In genomic region chr3:195950164-195950563, GRCh38 we compare ENCODE assay signal across 6 cellular contexts. TPM values are rescaled to one million over a fixed set of nuclear protein-coding genes. Genes with fewer than 3 reads are reported as not detected.
DNase-seq lines count a peak whose midpoint lies in the region; ATAC-seq, FAIRE-seq and TF ChIP-seq lines count a peak whose summit lies in the region.
"Not testable (repeated sequence)": the region's sequence is repeated elsewhere in the genome, so short reads cannot be mapped to it uniquely, and the experiment has no call there.

No MANE protein-coding gene starts in this region.

- not testable (repeated sequence) for TF ChIP-seq RAD21 in K562 (CRISPR knock-in tag; conservative IDR thresholded peaks at IDR 0.05 in 1 of 2, IDR thresholded peaks at IDR 0.05 in 1 of 2)

- H3K9me1 ChIP-seq in K562 (ENCODE audit: control insufficient read depth, insufficient read depth, low read length), result not testable (repeated sequence)

- H3K4me3 ChIP-seq in K562, result not testable (repeated sequence)

- H3K27me3 ChIP-seq in CD4-positive, alpha-beta T cell (ENCODE audit: control insufficient read depth, insufficient read depth, low read length); K562 (ENCODE audit: control insufficient read depth in 2 of 2, insufficient read depth in 2 of 2, low read length in 2 of 2): not testable (repeated sequence)

- peaks cover 22% of the 10 kb centered on the region for H3K79me2 ChIP-seq in K562 (ENCODE audit: control insufficient read depth, insufficient read depth, low read length)

- TF ChIP-seq CTCF in CD4-positive, alpha-beta T cell (IDR thresholded peaks at IDR 0.05); K562 (IDR thresholded peaks at IDR 0.05 in 2 of 3, conservative IDR thresholded peaks at IDR 0.05 in 1 of 3; ENCODE audit: insufficient read depth in 2 of 3, low read depth in 1 of 3, low read length in 3 of 3); osteocyte (IDR thresholded peaks at IDR 0.05): not testable (repeated sequence)

- H3K9ac ChIP-seq in K562 (ENCODE audit: insufficient read depth in 1 of 2, low read depth in 2 of 2, low read length in 2 of 2), result not testable (repeated sequence)

- not testable (repeated sequence) for H3K36me3 Mint-ChIP-seq in CD4-positive, alpha-beta T cell (ENCODE audit: low read depth); activated CD8-positive, alpha-beta memory T cell treated with anti-CD3 and anti-CD28 coated beads, Interleukin-2, amount 10 ng/mL, durations not matched to agents 7 days and 5 days; activated T-helper 1 cell treated with anti-CD3 and anti-CD28 coated beads, Interleukin-12 subunit alpha, Interleukin-12 subunit beta, Interleukin-2, Interleukin-4 antibody, amounts not matched to agents 30 ng/mL and 10 ng/mL and 1 ng/mL, durations not matched to agents 14 hours and 24 hours and 36 hours (ENCODE audit: low read depth)
- peaks cover 14% of the 10 kb centered on the region for H3K36me3 Mint-ChIP-seq in osteocyte (ENCODE audit: unreplicated experiment)

- H3K4me3 Mint-ChIP-seq in CD4-positive, alpha-beta T cell, result peak overlapping the region; percentile 30
- H3K4me3 Mint-ChIP-seq in activated CD8-positive, alpha-beta memory T cell treated with anti-CD3 and anti-CD28 coated beads, Interleukin-2, amount 10 ng/mL, durations not matched to agents 7 days and 5 days; activated T-helper 1 cell treated with anti-CD3 and anti-CD28 coated beads, Interleukin-12 subunit alpha, Interleukin-12 subunit beta, Interleukin-2, Interleukin-4 antibody, amounts not matched to agents 30 ng/mL and 10 ng/mL and 1 ng/mL, durations not matched to agents 14 hours and 24 hours and 36 hours; osteocyte (ENCODE audit: unreplicated experiment): not testable (repeated sequence)

- intact Hi-C loops in CD4-positive, alpha-beta T cell (cut with DNase I, micrococcal nuclease); activated T-helper 1 cell treated with anti-CD3 and anti-CD28 coated beads, Interleukin-12 subunit alpha, Interleukin-12 subunit beta, Interleukin-2, Interleukin-4 antibody, amounts not matched to agents 30 ng/mL and 10 ng/mL and 1 ng/mL, durations not matched to agents 14 hours and 24 hours and 36 hours (cut with micrococcal nuclease); K562 (cut with micrococcal nuclease): not testable (repeated sequence)

- FAIRE-seq in K562 (lab: Jason Lieb, UNC), result not testable (repeated sequence)

- not testable (repeated sequence) for TF ChIP-seq EP300 in K562 (IDR thresholded peaks at IDR 0.05; ENCODE audit: low read length)

- H3K4me2 ChIP-seq in K562 (ENCODE audit: insufficient read depth, low read length), result not testable (repeated sequence)

- not testable (repeated sequence) for H4K20me1 ChIP-seq in K562 (replicated peaks; ENCODE audit: control insufficient read depth, insufficient read depth, low read length)

- 94% methylated on average over 4 of the region's 4 CpGs for WGBS in K562 (ENCODE audit: insufficient coverage, low coverage, missing lambda C conversion rate)

- peaks cover 26% of the 10 kb centered on the region; the same call in 2 of the 3 replicates for H3K36me3 ChIP-seq in K562 (ENCODE audit: control insufficient read depth, insufficient read depth, low read length)

- TF ChIP-seq POLR2A in K562 (conservative IDR thresholded peaks at IDR 0.05), result 0 out of 2 replicates have a peak, but pooled peaks have one; percentile 38

- not testable (repeated sequence) for H3K9me3 ChIP-seq in CD4-positive, alpha-beta T cell (ENCODE audit: control insufficient read depth, low read length); K562 (replicated peaks; ENCODE audit: control insufficient read depth, insufficient read depth, low read depth, low read length)

- DNase-seq in CD4-positive, alpha-beta T cell; activated T-helper 1 cell treated with anti-CD3 and anti-CD28 coated beads, Interleukin-12 subunit alpha, Interleukin-12 subunit beta, Interleukin-2, Interleukin-4 antibody, amounts not matched to agents 30 ng/mL and 10 ng/mL and 1 ng/mL, durations not matched to agents 14 hours and 24 hours and 36 hours (ENCODE audit: low spot score); K562 (ENCODE audit: extremely low read depth in 1 of 4, low spot score in 3 of 4): not testable (repeated sequence)
- peak; percentile 37 for DNase-seq in activated CD8-positive, alpha-beta memory T cell treated with anti-CD3 and anti-CD28 coated beads, Interleukin-2, amount 10 ng/mL, durations not matched to agents 7 days and 5 days
- DNase-seq in left lobe of liver (ENCODE audit: low spot score) (peak; percentile 10), osteocyte (ENCODE audit: extremely low spot score, unreplicated experiment) (peak; percentile 42)

- in situ Hi-C loops in K562 (cut with MboI), result loop anchor here (5.0 kb wide), 1 partner anchor 313 kb away; no protein-coding TSS in a partner anchor

- H3K27me3 Mint-ChIP-seq in CD4-positive, alpha-beta T cell; activated CD8-positive, alpha-beta memory T cell treated with anti-CD3 and anti-CD28 coated beads, Interleukin-2, amount 10 ng/mL, durations not matched to agents 7 days and 5 days; activated T-helper 1 cell treated with anti-CD3 and anti-CD28 coated beads, Interleukin-12 subunit alpha, Interleukin-12 subunit beta, Interleukin-2, Interleukin-4 antibody, amounts not matched to agents 30 ng/mL and 10 ng/mL and 1 ng/mL, durations not matched to agents 14 hours and 24 hours and 36 hours (ENCODE audit: insufficient read depth); osteocyte (ENCODE audit: unreplicated experiment): not testable (repeated sequence)

- CTCF ChIA-PET in CD4-positive, alpha-beta T cell (lab: Charles Lee); K562 (lab: Yijun Ruan, JAX; ENCODE audit: low intra/inter-chr PET ratio): not testable (repeated sequence)
- CTCF ChIA-PET in activated CD8-positive, alpha-beta memory T cell treated with anti-CD3 and anti-CD28 coated beads, Interleukin-2, amount 10 ng/mL, durations not matched to agents 7 days and 5 days (lab: Charles Lee), result interaction anchor here (1.2 kb wide), 1 partner anchor 56 kb away, joined by 4 read pairs; no protein-coding TSS in a partner anchor

- not testable (repeated sequence) for ATAC-seq in CD4-positive, alpha-beta T cell (ENCODE audit: poor library complexity); activated CD8-positive, alpha-beta memory T cell treated with anti-CD3 and anti-CD28 coated beads, Interleukin-2, amount 10 ng/mL, durations not matched to agents 7 days and 5 days; K562; left lobe of liver

- not testable (repeated sequence) for BruUV-seq in K562 (replicated peaks; lab: Mats Ljungman, UMichigan)

- POLR2A ChIA-PET in CD4-positive, alpha-beta T cell (lab: Charles Lee); K562 (lab: Yijun Ruan, JAX): not testable (repeated sequence)

- H2AFZ ChIP-seq in K562 (ENCODE audit: low read depth, low read length), result not testable (repeated sequence)

- not testable (repeated sequence) for H3K9me3 Mint-ChIP-seq in CD4-positive, alpha-beta T cell; activated CD8-positive, alpha-beta memory T cell treated with anti-CD3 and anti-CD28 coated beads, Interleukin-2, amount 10 ng/mL, durations not matched to agents 7 days and 5 days (ENCODE audit: low read depth); activated T-helper 1 cell treated with anti-CD3 and anti-CD28 coated beads, Interleukin-12 subunit alpha, Interleukin-12 subunit beta, Interleukin-2, Interleukin-4 antibody, amounts not matched to agents 30 ng/mL and 10 ng/mL and 1 ng/mL, durations not matched to agents 14 hours and 24 hours and 36 hours; osteocyte (ENCODE audit: unreplicated experiment)

- not testable (repeated sequence) for H3K27ac ChIP-seq in CD4-positive, alpha-beta T cell (ENCODE audit: low read depth, low read length); K562 (ENCODE audit: extremely low read depth, low read depth, low read length)

- H3K4me1 Mint-ChIP-seq in CD4-positive, alpha-beta T cell (ENCODE audit: low read depth), result peaks cover 19% of the 10 kb centered on the region
- peaks cover 17% of the 10 kb centered on the region for H3K4me1 Mint-ChIP-seq in activated CD8-positive, alpha-beta memory T cell treated with anti-CD3 and anti-CD28 coated beads, Interleukin-2, amount 10 ng/mL, durations not matched to agents 7 days and 5 days
- peaks cover 22% of the 10 kb centered on the region for H3K4me1 Mint-ChIP-seq in activated T-helper 1 cell treated with anti-CD3 and anti-CD28 coated beads, Interleukin-12 subunit alpha, Interleukin-12 subunit beta, Interleukin-2, Interleukin-4 antibody, amounts not matched to agents 30 ng/mL and 10 ng/mL and 1 ng/mL, durations not matched to agents 14 hours and 24 hours and 36 hours (ENCODE audit: low read depth)
- H3K4me1 Mint-ChIP-seq in osteocyte (ENCODE audit: unreplicated experiment), result not testable (repeated sequence)

- not testable (repeated sequence) for H3K27ac Mint-ChIP-seq in CD4-positive, alpha-beta T cell; activated CD8-positive, alpha-beta memory T cell treated with anti-CD3 and anti-CD28 coated beads, Interleukin-2, amount 10 ng/mL, durations not matched to agents 7 days and 5 days; osteocyte (ENCODE audit: unreplicated experiment)
- peak overlapping the region; percentile 52 for H3K27ac Mint-ChIP-seq in activated T-helper 1 cell treated with anti-CD3 and anti-CD28 coated beads, Interleukin-12 subunit alpha, Interleukin-12 subunit beta, Interleukin-2, Interleukin-4 antibody, amounts not matched to agents 30 ng/mL and 10 ng/mL and 1 ng/mL, durations not matched to agents 14 hours and 24 hours and 36 hours

- not testable (repeated sequence) for H3K4me1 ChIP-seq in K562 (replicated peaks in 1 of 2; ENCODE audit: control insufficient read depth in 2 of 2, insufficient read depth in 2 of 2, low read length in 2 of 2)

RNA-seq across cellular contexts. Expression of gene TNK2, which starts 41.8 kb away (rescaled TPM):
- total RNA-seq in CD4-positive, alpha-beta T cell, result 100 to 1,000 TPM; 161 to 171 TPM
- 100 to 1,000 TPM; 150 to 177 TPM for total RNA-seq in activated CD8-positive, alpha-beta memory T cell treated with anti-CD3 and anti-CD28 coated beads, Interleukin-2, amount 10 ng/mL, durations not matched to agents 7 days and 5 days
- 126 and 127 TPM in 2 replicates for total RNA-seq in activated T-helper 1 cell treated with anti-CD3 and anti-CD28 coated beads, Interleukin-12 subunit alpha, Interleukin-12 subunit beta, Interleukin-2, Interleukin-4 antibody, amounts not matched to agents 30 ng/mL and 10 ng/mL and 1 ng/mL, durations not matched to agents 14 hours and 24 hours and 36 hours
- total RNA-seq in K562 (2011; cell fraction: chromatin; rRNA removed; ENCODE audit: low replicate concordance), result 20.1 and 59.7 TPM in 2 replicates
- 29.2 and 29.7 TPM in 2 replicates for total RNA-seq in K562 (2011; cell fraction: nucleolus; rRNA removed)
- 20.2 and 23.4 TPM in 2 replicates for total RNA-seq in K562 (2011; cell fraction: nucleoplasm; rRNA removed)
- total RNA-seq in K562 (2014; rRNA removed) (10.9 and 15.3 TPM in 2 replicates), K562 (2014; rRNA removed; fragmentation: Illumina TruSeq; extraction: Trizol) (2.3 and 2.4 TPM in 2 replicates), K562 (2015; rRNA removed; fragmentation: Illumina TruSeq; extraction: Trizol) (8.2 TPM in 2 replicates), K562 (2021) (22.8 and 33.8 TPM in 2 replicates), left lobe of liver (55.2 TPM), osteocyte (42.9 and 54.2 TPM in 2 replicates)
- polyA plus RNA-seq in K562 (2011; rRNA removed) (5.3 and 6.4 TPM in 2 replicates), K562 (2014; fragmentation: Illumina TruSeq; extraction: Trizol) (6.5 and 13.2 TPM in 2 replicates), K562 (2014; fragmentation: Nextera tagmentation; extraction: Ambion mirVana) (under 1 TPM; 0.03 to 0.14 TPM), K562 (2014; rRNA removed) (17.6 and 18.8 TPM in 2 replicates)
- 5.6 and 14.8 TPM in 2 replicates for polyA plus RNA-seq in K562 (2011; cell fraction: cytosol; rRNA removed)
- polyA plus RNA-seq in K562 (2011; cell fraction: nucleus; rRNA removed), result 34.5 and 55.3 TPM in 2 replicates
- polyA plus RNA-seq in K562 (2012), result 13.8 and 19.9 TPM in 2 replicates
- 2.9 and 5.0 TPM in 2 replicates for polyA minus RNA-seq in K562 (2011; rRNA and poly(A)+ RNA removed)
- 10.4 and 17.2 TPM in 2 replicates for polyA minus RNA-seq in K562 (2011; cell fraction: cytosol; rRNA and poly(A)+ RNA removed)
- 9.0 and 9.8 TPM in 2 replicates for polyA minus RNA-seq in K562 (2011; cell fraction: nucleus; rRNA and poly(A)+ RNA removed)
